Comparison of ENCODE assay signal across 11 cellular contexts in genomic region chrX:44876076-44876475, GRCh38. TPM values are rescaled to one million over a fixed set of nuclear protein-coding genes. Genes with fewer than 3 reads are reported as not detected.
A peak's percentile ranks its signal among the peaks of the same experiment; 100 is the strongest.
DNase-seq lines count a peak whose midpoint lies in the region; ATAC-seq lines count a peak whose summit lies in the region.
"Had no signal": no experiment of that assay in that cellular context is flagged by ENCODE, and none has a peak within 500 bp of the region (broad histone marks: within the 10 kb centered on the region; RNA-seq: fewer than 3 reads in every experiment).

No MANE protein-coding gene starts in this region.

- H3K27ac Mint-ChIP-seq in activated T-cell treated with anti-CD3 and anti-CD28 coated beads, Interleukin-2, amount 50 U/mL, for 24 hours, result peak overlapping the region; percentile 73
- H3K27ac Mint-ChIP-seq in activated CD4-positive, alpha-beta memory T cell treated with anti-CD3 and anti-CD28 coated beads for 36 hours, result peak overlapping the region; percentile 56

- CTCF ChIA-PET in activated CD4-positive, alpha-beta memory T cell treated with anti-CD3 and anti-CD28 coated beads for 36 hours (lab: Charles Lee), result no interaction called here

- peaks cover 29% of the 10 kb centered on the region for H3K36me3 Mint-ChIP-seq in activated T-cell treated with anti-CD3 and anti-CD28 coated beads, Interleukin-2, amount 50 U/mL, for 24 hours (ENCODE audit: low read depth)
- peaks cover 8% of the 10 kb centered on the region for H3K36me3 Mint-ChIP-seq in activated CD4-positive, alpha-beta memory T cell treated with anti-CD3 and anti-CD28 coated beads for 36 hours

- ATAC-seq in HG02885 (IDR thresholded peaks at IDR 0.05; ENCODE audit: poor library complexity, unreplicated experiment), result no peak
- ATAC-seq: sciatic nerve had no signal

- H3K4me1 Mint-ChIP-seq in activated T-cell treated with anti-CD3 and anti-CD28 coated beads, Interleukin-2, amount 50 U/mL, for 24 hours (ENCODE audit: low read depth), result peaks cover 54% of the 10 kb centered on the region
- H3K4me1 Mint-ChIP-seq in activated CD4-positive, alpha-beta memory T cell treated with anti-CD3 and anti-CD28 coated beads for 36 hours (ENCODE audit: low read depth), result peaks cover 21% of the 10 kb centered on the region

- no peaks in the 10 kb centered on the region for H3K27me3 Mint-ChIP-seq in activated T-cell treated with anti-CD3 and anti-CD28 coated beads, Interleukin-2, amount 50 U/mL, for 24 hours
- H3K27me3 Mint-ChIP-seq in activated CD4-positive, alpha-beta memory T cell treated with anti-CD3 and anti-CD28 coated beads for 36 hours, result no peaks in the 10 kb centered on the region

- no peaks in the 10 kb centered on the region for H3K9me3 Mint-ChIP-seq in activated T-cell treated with anti-CD3 and anti-CD28 coated beads, Interleukin-2, amount 50 U/mL, for 24 hours
- H3K9me3 Mint-ChIP-seq in activated CD4-positive, alpha-beta memory T cell treated with anti-CD3 and anti-CD28 coated beads for 36 hours, result no peaks in the 10 kb centered on the region

- POLR2A ChIA-PET in activated CD4-positive, alpha-beta memory T cell treated with anti-CD3 and anti-CD28 coated beads for 36 hours (lab: Charles Lee), result interaction anchor here (0.9 kb wide), 1 partner anchor 65 kb away, joined by 3 read pairs; no protein-coding TSS in a partner anchor

- intact Hi-C loops in activated CD4-positive, alpha-beta memory T cell treated with anti-CD3 and anti-CD28 coated beads for 36 hours (cut with micrococcal nuclease), result no loop called here

- no peak for DNase-seq in activated T-cell treated with anti-CD3 and anti-CD28 coated beads, Interleukin-2, amount 50 U/mL, for 24 hours
- DNase-seq in activated T-cell treated with anti-CD3 and anti-CD28 coated beads, Interleukin-2, amount 50 U/mL, for 1 hour, result no peak
- DNase-seq in activated CD4-positive, alpha-beta memory T cell treated with anti-CD3 and anti-CD28 coated beads for 36 hours, result no peak
- DNase-seq in hepatic stellate cell (ENCODE audit: low spot score) (peak; percentile 17), superior temporal gyrus (ENCODE audit: extremely low spot score) (peak; percentile 24), NCI-H128 (lab: John Stamatoyannopoulos, UW; ENCODE audit: unreplicated experiment) (no peak), NCI-H1930 (lab: John Stamatoyannopoulos, UW) (no peak)
- DNase-seq: brain microvascular endothelial cell, NCI-H446 treated with DMSO at 0.1 percent for 48 hours had no signal

- peak overlapping the region; percentile 97 for H3K4me3 Mint-ChIP-seq in activated T-cell treated with anti-CD3 and anti-CD28 coated beads, Interleukin-2, amount 50 U/mL, for 24 hours
- H3K4me3 Mint-ChIP-seq in activated CD4-positive, alpha-beta memory T cell treated with anti-CD3 and anti-CD28 coated beads for 36 hours, result peak overlapping the region; percentile 57

RNA-seq across cellular contexts. Expression of gene KDM6A, which starts 3.1 kb away (rescaled TPM):
- 10 to 100 TPM; 20.9 to 21.5 TPM for total RNA-seq in activated CD4-positive, alpha-beta memory T cell treated with anti-CD3 and anti-CD28 coated beads for 36 hours

RNA-seq across cellular contexts. Expression of gene DUSP21, which starts 32.3 kb away (rescaled TPM):
- total RNA-seq in activated CD4-positive, alpha-beta memory T cell treated with anti-CD3 and anti-CD28 coated beads for 36 hours, result not detected
- total RNA-seq: sciatic nerve had no signal

Comparison
In these comparisons a context has a peak if more than half of its experiments do, and no peak if none do; other contexts are left out.
1. DNase-seq: peak in hepatic stellate cell (single experiment) and superior temporal gyrus (single experiment); none in activated T-cell treated with anti-CD3 and anti-CD28 coated beads, Interleukin-2, amount 50 U/mL, for 24 hours (single experiment), activated T-cell treated with anti-CD3 and anti-CD28 coated beads, Interleukin-2, amount 50 U/mL, for 1 hour (single experiment), activated CD4-positive, alpha-beta memory T cell treated with anti-CD3 and anti-CD28 coated beads for 36 hours (single experiment), NCI-H128 (single experiment) and NCI-H1930 (0 of 2).